Comparison of ENCODE assay signal across 10 cellular contexts in the genomic region with DNA sequence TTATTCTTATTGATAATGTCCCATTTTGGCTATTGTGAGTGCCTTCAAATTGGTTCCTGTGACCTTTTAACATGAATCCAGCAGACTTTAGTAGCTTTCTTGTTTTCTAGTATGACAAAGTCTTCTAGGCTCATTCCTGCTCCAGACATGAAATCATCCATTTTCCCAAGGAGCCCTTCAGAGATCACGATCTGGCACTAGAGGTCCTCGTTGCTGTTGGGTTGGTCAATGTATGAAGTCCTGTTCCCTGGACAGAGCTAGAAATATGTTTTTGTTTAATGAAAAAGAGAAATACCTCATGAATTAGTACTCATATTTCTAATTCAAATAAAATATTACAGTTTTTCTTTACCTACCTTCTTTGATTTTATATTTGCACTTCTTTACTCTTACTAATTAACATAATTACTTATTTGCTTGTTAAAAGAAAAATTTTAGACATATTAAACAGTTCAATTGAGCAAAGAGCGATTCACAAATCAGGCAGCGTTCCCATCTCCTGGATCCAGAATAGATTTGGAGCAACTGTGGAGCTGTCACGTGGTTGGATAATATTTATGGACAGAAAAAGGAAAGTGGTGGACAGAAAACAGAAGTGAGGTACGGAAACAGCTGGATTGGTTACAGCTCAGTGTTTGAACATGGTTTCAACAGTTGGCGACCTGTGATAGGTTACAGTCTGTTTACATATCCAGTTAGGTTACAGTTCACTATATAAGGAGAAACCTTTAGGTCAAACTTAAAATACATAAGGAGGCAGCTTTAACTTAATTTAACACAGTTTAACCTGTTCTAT. TPM values are rescaled to one million over a fixed set of nuclear protein-coding genes. Genes with fewer than 3 reads are reported as not detected.
A peak's percentile ranks its signal among the peaks of the same experiment; 100 is the strongest.
DNase-seq lines count a peak whose midpoint lies in the region; ATAC-seq, FAIRE-seq and TF ChIP-seq lines count a peak whose summit lies in the region.
"Had no signal": no experiment of that assay in that cellular context is flagged by ENCODE, and none has a peak within 500 bp of the region (broad histone marks: within the 10 kb centered on the region; RNA-seq: fewer than 3 reads in every experiment).

No MANE protein-coding gene starts in this region.

- H2AFZ ChIP-seq in neural progenitor cell (replicated peaks): no peak overlapping the region

- H3K4me1 ChIP-seq in neural progenitor cell: peaks cover 25% of the 10 kb centered on the region

- no peaks in the 10 kb centered on the region for H3K9me3 ChIP-seq in neural progenitor cell (ENCODE audit: low read depth)

- H3K4me2 ChIP-seq in neural progenitor cell: no peak overlapping the region

- H3K9ac ChIP-seq in neural progenitor cell: no peak overlapping the region

- intact Hi-C loops in natural killer cell (cut with micrococcal nuclease): no loop called here

- H3K27me3 ChIP-seq in neural progenitor cell: no peaks in the 10 kb centered on the region

- no peaks in the 10 kb centered on the region for H3K36me3 ChIP-seq in neural progenitor cell

- H3K36me3 Mint-ChIP-seq in neural progenitor cell (no peaks in the 10 kb centered on the region), natural killer cell (no peaks in the 10 kb centered on the region)

- TF ChIP-seq CTCF in D721Med (IDR thresholded peaks at IDR 0.05; ENCODE audit: insufficient read depth, missing control alignments) (peak; percentile 74), cardiac fibroblast (IDR thresholded peaks at IDR 0.05; ENCODE audit: low read depth, low read length) (peak; percentile 47), neural progenitor cell (IDR thresholded peaks at IDR 0.05) (peak; percentile 38), natural killer cell (IDR thresholded peaks at IDR 0.05) (no peak)

- H3K4me1 Mint-ChIP-seq in neural progenitor cell (peaks cover 9% of the 10 kb centered on the region), natural killer cell (no peaks in the 10 kb centered on the region)

- DNase-seq in D721Med (ENCODE audit: insufficient read length, low spot score) (no peak), LoVo (ENCODE audit: low spot score) (peak; percentile 22), cardiac fibroblast (ENCODE audit: low read depth in 2 of 2) (peak; percentile 79 to 86), neural progenitor cell (ENCODE audit: low spot score) (peak; percentile 18), natural killer cell (no peak)
- no peak for DNase-seq in stimulated activated CD4-positive, alpha-beta T cell treated with anti-CD3 and anti-CD28 coated beads, Interleukin-1b, Interleukin-23, amount 100 ng/mL, for 48 hours
- DNase-seq: NCI-H1436; stimulated activated CD4-positive, alpha-beta T cell treated with anti-CD3 and anti-CD28 coated beads, Interleukin-2, amount 100 ng/mL, for 24 hours had no signal

- no peak overlapping the region for H3K4me3 Mint-ChIP-seq in neural progenitor cell
- no peak overlapping the region for H3K4me3 Mint-ChIP-seq in natural killer cell

- ATAC-seq in GM19023 (IDR thresholded peaks at IDR 0.05; ENCODE audit: unreplicated experiment): no peak
- no peak for ATAC-seq in SK-N-SH treated with all-trans-retinoic acid at 6 μM for 48 hours
- ATAC-seq in natural killer cell: no peak

- peaks cover 4% of the 10 kb centered on the region for H3K27me3 Mint-ChIP-seq in neural progenitor cell (ENCODE audit: insufficient read depth, low read depth)
- H3K27me3 Mint-ChIP-seq in natural killer cell (ENCODE audit: low read depth in 2 of 2): peaks cover 6 to 13% of the 10 kb centered on the region in 2 donors

- peaks cover 16% of the 10 kb centered on the region for H3F3A ChIP-seq in neural progenitor cell (ENCODE audit: low read depth)

- FAIRE-seq in D721Med (lab: Jason Lieb, UNC): no peak

- no peak overlapping the region for H3K27ac ChIP-seq in neural progenitor cell

- H3K27ac Mint-ChIP-seq in neural progenitor cell: no peak overlapping the region
- no peak overlapping the region for H3K27ac Mint-ChIP-seq in natural killer cell

- no peak overlapping the region for H3K4me3 ChIP-seq in cardiac fibroblast (replicated peaks in 1 of 2; ENCODE audit: low read depth in 2 of 2, low read length in 2 of 2)
- H3K4me3 ChIP-seq in neural progenitor cell: no peak overlapping the region

- H3K9me3 Mint-ChIP-seq in neural progenitor cell (no peaks in the 10 kb centered on the region), natural killer cell (no peaks in the 10 kb centered on the region)

- no peaks in the 10 kb centered on the region for H4K20me1 ChIP-seq in neural progenitor cell (ENCODE audit: low read depth)

- H3K79me2 ChIP-seq in neural progenitor cell (ENCODE audit: low read depth): no peaks in the 10 kb centered on the region

TF ChIP-seq in SK-N-SH treated with all-trans-retinoic acid at 6 μM for 48 hours, 23 proteins besides CTCF, POLR2A, EP300 and RAD21 (continues in another document):
- TF ChIP-seq, protein P1, sequence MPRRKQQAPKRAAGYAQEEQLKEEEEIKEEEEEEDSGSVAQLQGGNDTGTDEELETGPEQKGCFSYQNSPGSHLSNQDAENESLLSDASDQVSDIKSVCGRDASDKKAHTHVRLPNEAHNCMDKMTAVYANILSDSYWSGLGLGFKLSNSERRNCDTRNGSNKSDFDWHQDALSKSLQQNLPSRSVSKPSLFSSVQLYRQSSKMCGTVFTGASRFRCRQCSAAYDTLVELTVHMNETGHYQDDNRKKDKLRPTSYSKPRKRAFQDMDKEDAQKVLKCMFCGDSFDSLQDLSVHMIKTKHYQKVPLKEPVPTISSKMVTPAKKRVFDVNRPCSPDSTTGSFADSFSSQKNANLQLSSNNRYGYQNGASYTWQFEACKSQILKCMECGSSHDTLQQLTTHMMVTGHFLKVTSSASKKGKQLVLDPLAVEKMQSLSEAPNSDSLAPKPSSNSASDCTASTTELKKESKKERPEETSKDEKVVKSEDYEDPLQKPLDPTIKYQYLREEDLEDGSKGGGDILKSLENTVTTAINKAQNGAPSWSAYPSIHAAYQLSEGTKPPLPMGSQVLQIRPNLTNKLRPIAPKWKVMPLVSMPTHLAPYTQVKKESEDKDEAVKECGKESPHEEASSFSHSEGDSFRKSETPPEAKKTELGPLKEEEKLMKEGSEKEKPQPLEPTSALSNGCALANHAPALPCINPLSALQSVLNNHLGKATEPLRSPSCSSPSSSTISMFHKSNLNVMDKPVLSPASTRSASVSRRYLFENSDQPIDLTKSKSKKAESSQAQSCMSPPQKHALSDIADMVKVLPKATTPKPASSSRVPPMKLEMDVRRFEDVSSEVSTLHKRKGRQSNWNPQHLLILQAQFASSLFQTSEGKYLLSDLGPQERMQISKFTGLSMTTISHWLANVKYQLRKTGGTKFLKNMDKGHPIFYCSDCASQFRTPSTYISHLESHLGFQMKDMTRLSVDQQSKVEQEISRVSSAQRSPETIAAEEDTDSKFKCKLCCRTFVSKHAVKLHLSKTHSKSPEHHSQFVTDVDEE (CRISPR knock-in tag; IDR thresholded peaks at IDR 0.05): no peak
- TF ChIP-seq ZNF565 (CRISPR knock-in tag; conservative IDR thresholded peaks at IDR 0.05; ENCODE audit: low read depth) (no peak), ZNF70 (CRISPR knock-in tag; IDR thresholded peaks at IDR 0.05) (no peak), BACH2 (CRISPR knock-in tag; IDR thresholded peaks at IDR 0.05; ENCODE audit: borderline replicate concordance) (no peak), TOX (CRISPR knock-in tag; IDR thresholded peaks at IDR 0.05; ENCODE audit: borderline replicate concordance) (no peak), OSR1 (CRISPR knock-in tag; IDR thresholded peaks at IDR 0.05) (no peak), ZFP3 (CRISPR knock-in tag; IDR thresholded peaks at IDR 0.05) (no peak), GLIS3 (CRISPR knock-in tag; IDR thresholded peaks at IDR 0.05) (no peak), CSDC2 (CRISPR knock-in tag; IDR thresholded peaks at IDR 0.05) (no peak), ARNTL (CRISPR knock-in tag; IDR thresholded peaks at IDR 0.05; ENCODE audit: borderline replicate concordance, low read depth) (no peak), PPARA (CRISPR knock-in tag; IDR thresholded peaks at IDR 0.05; ENCODE audit: borderline replicate concordance) (no peak), ISL1 (CRISPR knock-in tag; IDR thresholded peaks at IDR 0.05) (no peak), TCF4 (CRISPR knock-in tag; IDR thresholded peaks at IDR 0.05; ENCODE audit: borderline replicate concordance) (no peak), ESRRG (CRISPR knock-in tag; IDR thresholded peaks at IDR 0.05) (no peak), ZC3H10 (CRISPR knock-in tag; IDR thresholded peaks at IDR 0.05) (no peak)
- TF ChIP-seq, protein P2, sequence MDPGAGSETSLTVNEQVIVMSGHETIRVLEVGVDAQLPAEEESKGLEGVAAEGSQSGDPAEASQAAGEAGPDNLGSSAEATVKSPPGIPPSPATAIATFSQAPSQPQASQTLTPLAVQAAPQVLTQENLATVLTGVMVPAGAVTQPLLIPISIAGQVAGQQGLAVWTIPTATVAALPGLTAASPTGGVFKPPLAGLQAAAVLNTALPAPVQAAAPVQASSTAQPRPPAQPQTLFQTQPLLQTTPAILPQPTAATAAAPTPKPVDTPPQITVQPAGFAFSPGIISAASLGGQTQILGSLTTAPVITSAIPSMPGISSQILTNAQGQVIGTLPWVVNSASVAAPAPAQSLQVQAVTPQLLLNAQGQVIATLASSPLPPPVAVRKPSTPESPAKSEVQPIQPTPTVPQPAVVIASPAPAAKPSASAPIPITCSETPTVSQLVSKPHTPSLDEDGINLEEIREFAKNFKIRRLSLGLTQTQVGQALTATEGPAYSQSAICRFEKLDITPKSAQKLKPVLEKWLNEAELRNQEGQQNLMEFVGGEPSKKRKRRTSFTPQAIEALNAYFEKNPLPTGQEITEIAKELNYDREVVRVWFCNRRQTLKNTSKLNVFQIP (CRISPR knock-in tag; IDR thresholded peaks at IDR 0.05; ENCODE audit: borderline replicate concordance, low read depth): no peak
- TF ChIP-seq, protein P3, sequence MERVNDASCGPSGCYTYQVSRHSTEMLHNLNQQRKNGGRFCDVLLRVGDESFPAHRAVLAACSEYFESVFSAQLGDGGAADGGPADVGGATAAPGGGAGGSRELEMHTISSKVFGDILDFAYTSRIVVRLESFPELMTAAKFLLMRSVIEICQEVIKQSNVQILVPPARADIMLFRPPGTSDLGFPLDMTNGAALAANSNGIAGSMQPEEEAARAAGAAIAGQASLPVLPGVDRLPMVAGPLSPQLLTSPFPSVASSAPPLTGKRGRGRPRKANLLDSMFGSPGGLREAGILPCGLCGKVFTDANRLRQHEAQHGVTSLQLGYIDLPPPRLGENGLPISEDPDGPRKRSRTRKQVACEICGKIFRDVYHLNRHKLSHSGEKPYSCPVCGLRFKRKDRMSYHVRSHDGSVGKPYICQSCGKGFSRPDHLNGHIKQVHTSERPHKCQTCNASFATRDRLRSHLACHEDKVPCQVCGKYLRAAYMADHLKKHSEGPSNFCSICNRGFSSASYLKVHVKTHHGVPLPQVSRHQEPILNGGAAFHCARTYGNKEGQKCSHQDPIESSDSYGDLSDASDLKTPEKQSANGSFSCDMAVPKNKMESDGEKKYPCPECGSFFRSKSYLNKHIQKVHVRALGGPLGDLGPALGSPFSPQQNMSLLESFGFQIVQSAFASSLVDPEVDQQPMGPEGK (CRISPR knock-in tag; IDR thresholded peaks at IDR 0.05; ENCODE audit: borderline replicate concordance): no peak

RNA-seq across cellular contexts. Expression of a gene that starts 19.8 kb away (rescaled TPM):
- total RNA-seq in neural progenitor cell (ENCODE audit: low replicate concordance) (20.8 and 23.1 TPM in 2 replicates), natural killer cell (1 to 10 TPM; 5.5 to 8.7 (median 6.6) TPM)

RNA-seq across cellular contexts. Expression of a gene that starts 24.3 kb away (rescaled TPM):
- 7.4 and 8.6 TPM in 2 replicates for total RNA-seq in neural progenitor cell (ENCODE audit: low replicate concordance)
- total RNA-seq in natural killer cell: 10 to 100 TPM; 10.8 to 13.5 (median 11.9) TPM

Comparison
In these comparisons a context has a peak if more than half of its experiments do, and no peak if none do; other contexts are left out.
1. DNase-seq: peak in LoVo (single experiment), cardiac fibroblast (2 of 2) and neural progenitor cell (single experiment); none in D721Med (single experiment), stimulated activated CD4-positive, alpha-beta T cell treated with anti-CD3 and anti-CD28 coated beads, Interleukin-1b, Interleukin-23, amount 100 ng/mL, for 48 hours (single experiment) and natural killer cell (single experiment).